ENCODE assay signal across 25 cellular contexts in genomic region chr16:68834550-68834949, GRCh38.
"Had no signal": no experiment of that assay in that cellular context is flagged by ENCODE, and none has a peak within 500 bp of the region (broad histone marks: within the 10 kb centered on the region; RNA-seq: fewer than 3 reads in every experiment).

No MANE protein-coding gene starts in this region.

- H3K27ac ChIP-seq: ascending aorta, body of pancreas, cardiac muscle cell had no signal

- DNase-seq: activated CD4-positive, alpha-beta memory T cell treated with anti-CD3 and anti-CD28 coated beads for 36 hours; activated CD4-positive, alpha-beta T cell treated with anti-CD3 and anti-CD28 coated beads, Interleukin-2, amount 10 ng/mL, durations not matched to agents 7 days and 5 days; activated CD4-positive, CD25-positive, alpha-beta regulatory T cell; activated naive CD4-positive, alpha-beta T cell; activated naive CD8-positive, alpha-beta T cell treated with anti-CD3 and anti-CD28 coated beads, Interleukin-2, amount 50 U/mL, for 24 hours; activated T-cell treated with anti-CD3 and anti-CD28 coated beads, Interleukin-2, amount 50 U/mL, for 72 hours; amniotic stem cell; body of pancreas; cerebellar nuclear complex; KG1; MV-4-11; NCI-H1092 treated with DMSO at 0.1 percent for 48 hours; NCI-H1417 treated with DMSO at 0.1 percent for 48 hours; NCI-H1694; NCI-H2029; NCI-H345; NCI-H510A; NCI-H526 treated with DMSO at 0.1 percent for 48 hours; NCI-H82; SIG-M5; T-cell; T-helper 2 cell; T1000 had no signal

- H3K36me3 ChIP-seq: ascending aorta, cardiac muscle cell had no signal

- ATAC-seq: activated naive CD8-positive, alpha-beta T cell treated with anti-CD3 and anti-CD28 coated beads, Interleukin-2, amount 50 U/mL, for 24 hours; activated T-cell treated with anti-CD3 and anti-CD28 coated beads, Interleukin-2, amount 50 U/mL, for 72 hours; body of pancreas; T-cell had no signal

- H3K27me3 ChIP-seq: ascending aorta, body of pancreas, cardiac muscle cell had no signal

- H3K9me3 ChIP-seq: ascending aorta, body of pancreas had no signal

- H3K4me1 ChIP-seq: ascending aorta, body of pancreas had no signal

- H3K4me3 ChIP-seq: ascending aorta, body of pancreas, cardiac muscle cell had no signal
